Comparison of ENCODE assay signal across 37 cellular contexts in the genomic region with DNA sequence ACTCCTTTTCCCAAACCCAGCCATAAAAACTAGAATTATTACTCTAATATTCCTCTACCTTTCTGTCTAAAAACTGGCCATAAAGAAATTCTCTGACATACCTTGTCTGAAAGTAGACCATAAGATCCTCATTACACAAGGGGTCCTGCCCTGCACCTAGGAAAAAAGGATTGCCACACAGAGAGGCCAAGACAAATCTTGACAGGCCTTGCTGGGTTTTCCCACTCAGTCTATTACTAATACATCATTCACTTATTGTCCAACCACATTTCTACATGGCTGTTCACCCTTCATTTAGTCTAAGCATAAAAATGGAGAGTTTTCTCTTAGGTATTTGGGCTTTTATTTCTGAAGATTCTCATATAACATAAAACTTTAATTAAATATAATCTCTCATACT.
"Had no signal": no experiment of that assay in that cellular context is flagged by ENCODE, and none has a peak within 500 bp of the region (broad histone marks: within the 10 kb centered on the region; RNA-seq: fewer than 3 reads in every experiment).

No MANE protein-coding gene starts in this region.

- H3K27me3 Mint-ChIP-seq: activated B cell treated with CpG ODN at 0.5 μM for 24 hours; activated CD4-positive, alpha-beta memory T cell treated with anti-CD3 and anti-CD28 coated beads for 36 hours; activated CD4-positive, alpha-beta T cell treated with anti-CD3 and anti-CD28 coated beads for 36 hours; activated CD4-positive, alpha-beta T cell treated with anti-CD3 and anti-CD28 coated beads, Interleukin-2, amount 10 ng/mL, durations not matched to agents 24 days and 14 days; activated CD8-positive, alpha-beta memory T cell treated with anti-CD3 and anti-CD28 coated beads, Interleukin-2, amount 10 ng/mL, durations not matched to agents 7 days and 5 days; activated naive CD8-positive, alpha-beta T cell treated with anti-CD3 and anti-CD28 coated beads for 36 hours; activated naive CD8-positive, alpha-beta T cell treated with anti-CD3 and anti-CD28 coated beads, Interleukin-2, amount 50 U/mL, for 24 hours; effector memory CD8-positive, alpha-beta T cell; T-helper 17 cell had no signal

- H3K27ac ChIP-seq: adrenal gland, esophagus muscularis mucosa, WERI-Rb-1 had no signal

- H3K4me3 ChIP-seq: adrenal gland, esophagus muscularis mucosa had no signal

- H3K36me3 ChIP-seq: adrenal gland, esophagus muscularis mucosa, WERI-Rb-1 had no signal

- H3K36me3 Mint-ChIP-seq: activated CD4-positive, alpha-beta memory T cell treated with anti-CD3 and anti-CD28 coated beads for 36 hours; activated CD8-positive, alpha-beta memory T cell treated with anti-CD3 and anti-CD28 coated beads, Interleukin-2, amount 10 ng/mL, durations not matched to agents 7 days and 5 days; activated naive CD4-positive, alpha-beta T cell treated with anti-CD3 and anti-CD28 coated beads, Interleukin-2, amount 50 U/mL, for 24 hours; activated naive CD8-positive, alpha-beta T cell treated with anti-CD3 and anti-CD28 coated beads for 36 hours; brain had no signal

- H3K27me3 ChIP-seq: adrenal gland, esophagus muscularis mucosa had no signal

- H3K9me3 Mint-ChIP-seq: brain had no signal

- H3K4me1 ChIP-seq: adrenal gland had no signal

- ATAC-seq: activated CD4-positive, alpha-beta T cell treated with anti-CD3 and anti-CD28 coated beads for 36 hours; activated CD4-positive, CD25-positive, alpha-beta regulatory T cell treated with anti-CD3 and anti-CD28 coated beads, Interleukin-2, amount 50 U/mL, for 24 hours; activated CD8-positive, alpha-beta memory T cell treated with anti-CD3 and anti-CD28 coated beads, Interleukin-2, amount 10 ng/mL, durations not matched to agents 7 days and 5 days; activated CD8-positive, alpha-beta T cell treated with anti-CD3 and anti-CD28 coated beads, Interleukin-2, amount 10 ng/mL, durations not matched to agents 7 days and 5 days; activated naive CD8-positive, alpha-beta T cell treated with anti-CD3 and anti-CD28 coated beads, Interleukin-2, amount 50 U/mL, for 24 hours; effector memory CD8-positive, alpha-beta T cell; T-helper 17 cell had no signal

- DNase-seq: activated B cell treated with CpG ODN at 0.5 μM for 24 hours; activated CD4-positive, alpha-beta memory T cell treated with anti-CD3 and anti-CD28 coated beads for 36 hours; activated CD4-positive, alpha-beta T cell treated with anti-CD3 and anti-CD28 coated beads for 36 hours; activated CD4-positive, alpha-beta T cell treated with anti-CD3 and anti-CD28 coated beads, Interleukin-2, amount 10 ng/mL, durations not matched to agents 24 days and 14 days; activated CD8-positive, alpha-beta memory T cell treated with anti-CD3 and anti-CD28 coated beads, Interleukin-2, amount 10 ng/mL, durations not matched to agents 7 days and 5 days; activated CD8-positive, alpha-beta memory T cell treated with anti-CD3 and anti-CD28 coated beads, Interleukin-2, amount 50 U/mL, for 4 hours; activated CD8-positive, alpha-beta T cell treated with anti-CD3 and anti-CD28 coated beads, Interleukin-2, amount 10 ng/mL, durations not matched to agents 7 days and 5 days; activated effector memory CD4-positive, alpha-beta T cell treated with anti-CD3 and anti-CD28 coated beads, Interleukin-2, amount 50 U/mL, for 16 hours; activated naive CD4-positive, alpha-beta T cell treated with anti-CD3 and anti-CD28 coated beads for 36 hours; activated naive CD8-positive, alpha-beta T cell treated with anti-CD3 and anti-CD28 coated beads for 36 hours; activated naive CD8-positive, alpha-beta T cell treated with anti-CD3 and anti-CD28 coated beads, Interleukin-2, amount 50 U/mL, for 24 hours; activated T-cell treated with anti-CD3 and anti-CD28 coated beads, Interleukin-2, amount 50 U/mL, for 1 hour; activated T-cell treated with anti-CD3 and anti-CD28 coated beads, Interleukin-2, amount 50 U/mL, for 48 hours; adrenal gland; amygdala; aorta; caudate nucleus; cortex of kidney; dermis blood vessel endothelial cell; effector CD4-positive, alpha-beta T cell; effector memory CD8-positive, alpha-beta T cell; erythroblast; foreskin melanocyte; head of caudate nucleus; T-helper 1 cell; T-helper 17 cell; T1000; WERI-Rb-1 had no signal

- H3K4me3 Mint-ChIP-seq: activated B cell treated with CpG ODN at 0.5 μM for 24 hours; activated CD4-positive, alpha-beta memory T cell treated with anti-CD3 and anti-CD28 coated beads for 36 hours; activated CD4-positive, alpha-beta T cell treated with anti-CD3 and anti-CD28 coated beads for 36 hours; activated CD4-positive, alpha-beta T cell treated with anti-CD3 and anti-CD28 coated beads, Interleukin-2, amount 10 ng/mL, durations not matched to agents 24 days and 14 days; activated CD8-positive, alpha-beta memory T cell treated with anti-CD3 and anti-CD28 coated beads, Interleukin-2, amount 10 ng/mL, durations not matched to agents 7 days and 5 days; activated CD8-positive, alpha-beta T cell treated with anti-CD3 and anti-CD28 coated beads, Interleukin-2, amount 10 ng/mL, durations not matched to agents 7 days and 5 days; activated naive CD4-positive, alpha-beta T cell treated with anti-CD3 and anti-CD28 coated beads for 36 hours; activated naive CD4-positive, alpha-beta T cell treated with anti-CD3 and anti-CD28 coated beads, Interleukin-2, amount 50 U/mL, for 24 hours; activated naive CD8-positive, alpha-beta T cell treated with anti-CD3 and anti-CD28 coated beads for 36 hours; activated naive CD8-positive, alpha-beta T cell treated with anti-CD3 and anti-CD28 coated beads, Interleukin-2, amount 50 U/mL, for 24 hours; activated T-helper 1 cell treated with anti-CD3 and anti-CD28 coated beads, Interleukin-12 subunit alpha, Interleukin-12 subunit beta, Interleukin-2, Interleukin-4 antibody, amounts not matched to agents 30 ng/mL and 10 ng/mL and 1 ng/mL, durations not matched to agents 14 hours and 24 hours and 36 hours; brain; effector memory CD8-positive, alpha-beta T cell; T-helper 17 cell; T-helper 2 cell treated with Interferon-gamma antibody and Interleukin-4, amounts not matched to agents 5 μg/mL and 100 μg/mL, for 36 hours had no signal

- FAIRE-seq: colon, endothelial cell of umbilical vein had no signal

- H3K4me1 Mint-ChIP-seq: activated B cell treated with CpG ODN at 0.5 μM for 24 hours; activated CD4-positive, alpha-beta T cell treated with anti-CD3 and anti-CD28 coated beads for 36 hours; activated CD4-positive, alpha-beta T cell treated with anti-CD3 and anti-CD28 coated beads, Interleukin-2, amount 10 ng/mL, durations not matched to agents 24 days and 14 days; activated CD8-positive, alpha-beta memory T cell treated with anti-CD3 and anti-CD28 coated beads, Interleukin-2, amount 10 ng/mL, durations not matched to agents 7 days and 5 days; activated naive CD4-positive, alpha-beta T cell treated with anti-CD3 and anti-CD28 coated beads, Interleukin-2, amount 50 U/mL, for 24 hours; activated naive CD8-positive, alpha-beta T cell treated with anti-CD3 and anti-CD28 coated beads for 36 hours; activated naive CD8-positive, alpha-beta T cell treated with anti-CD3 and anti-CD28 coated beads, Interleukin-2, amount 50 U/mL, for 24 hours; brain; T-helper 17 cell had no signal

- H3K27ac Mint-ChIP-seq: activated B cell treated with CpG ODN at 0.5 μM for 24 hours; activated CD4-positive, alpha-beta memory T cell treated with anti-CD3 and anti-CD28 coated beads for 36 hours; activated CD4-positive, alpha-beta T cell treated with anti-CD3 and anti-CD28 coated beads for 36 hours; activated CD4-positive, alpha-beta T cell treated with anti-CD3 and anti-CD28 coated beads, Interleukin-2, amount 10 ng/mL, durations not matched to agents 24 days and 14 days; activated CD8-positive, alpha-beta memory T cell treated with anti-CD3 and anti-CD28 coated beads, Interleukin-2, amount 10 ng/mL, durations not matched to agents 7 days and 5 days; activated CD8-positive, alpha-beta T cell treated with anti-CD3 and anti-CD28 coated beads, Interleukin-2, amount 10 ng/mL, durations not matched to agents 7 days and 5 days; activated naive CD4-positive, alpha-beta T cell treated with anti-CD3 and anti-CD28 coated beads for 36 hours; activated naive CD4-positive, alpha-beta T cell treated with anti-CD3 and anti-CD28 coated beads, Interleukin-2, amount 50 U/mL, for 24 hours; activated naive CD8-positive, alpha-beta T cell treated with anti-CD3 and anti-CD28 coated beads for 36 hours; activated naive CD8-positive, alpha-beta T cell treated with anti-CD3 and anti-CD28 coated beads, Interleukin-2, amount 50 U/mL, for 24 hours; activated T-helper 1 cell treated with anti-CD3 and anti-CD28 coated beads, Interleukin-12 subunit alpha, Interleukin-12 subunit beta, Interleukin-2, Interleukin-4 antibody, amounts not matched to agents 30 ng/mL and 10 ng/mL and 1 ng/mL, durations not matched to agents 14 hours and 24 hours and 36 hours; activated T-helper 2 cell treated with anti-CD3 and anti-CD28 coated beads, Interferon-gamma antibody, Interleukin-2, Interleukin-4, amounts not matched to agents 10 μg/mL and 5 μg/mL and 100 μg/mL, durations not matched to agents 14 hours and 24 hours and 36 hours; brain; effector memory CD8-positive, alpha-beta T cell; T-helper 17 cell; T-helper 2 cell treated with Interferon-gamma antibody and Interleukin-4, amounts not matched to agents 5 μg/mL and 100 μg/mL, for 36 hours had no signal

- H3K9me3 ChIP-seq: adrenal gland, esophagus muscularis mucosa had no signal
